ENCODE assay signal across 22 cellular contexts in genomic region chr12:49305762-49306161, GRCh38. TPM values are rescaled to one million over a fixed set of nuclear protein-coding genes. Genes with fewer than 3 reads are reported as not detected.
DNase-seq lines count a peak whose midpoint lies in the region; ATAC-seq and TF ChIP-seq lines count a peak whose summit lies in the region.
"Had no signal": no experiment of that assay in that cellular context is flagged by ENCODE, and none has a peak within 500 bp of the region (broad histone marks: within the 10 kb centered on the region; RNA-seq: fewer than 3 reads in every experiment).

No MANE protein-coding gene starts in this region.

- no peaks in the 10 kb centered on the region for H4K20me1 ChIP-seq in Karpas-422 (ENCODE audit: insufficient read depth, low read depth, low read length)
- no peaks in the 10 kb centered on the region for H4K20me1 ChIP-seq in PC-3 (ENCODE audit: low read length)
- H4K20me1 ChIP-seq: BLaER1 treated with 17β-estradiol and CSF1 and Interleukin-3, amounts not matched to agents 10 nM and 100 nM had no signal

- H3K27me3 Mint-ChIP-seq in naive thymus-derived CD8-positive, alpha-beta T cell: peaks cover 27 to 73% (median 37%) of the 10 kb centered on the region in 5 donors

- peaks cover 4% of the 10 kb centered on the region; the same call in 1 of the 2 replicates for H3K4me1 ChIP-seq in Karpas-422 (ENCODE audit: low read length)
- no peaks in the 10 kb centered on the region for H3K4me1 ChIP-seq in PC-3 (ENCODE audit: insufficient read depth, low read length)

- no peak for ATAC-seq in PC-3
- peak; percentile 44 for ATAC-seq in left colon
- ATAC-seq in naive thymus-derived CD8-positive, alpha-beta T cell: no peak
- ATAC-seq: A549, GM12878, GM23338, HCT116 had no signal

- CTCF ChIA-PET in PC-3 (lab: Charles Lee): no interaction called here

- H3K9me2 ChIP-seq in Karpas-422 (replicated peaks; ENCODE audit: insufficient read depth, low read length): no peaks in the 10 kb centered on the region
- no peaks in the 10 kb centered on the region for H3K9me2 ChIP-seq in PC-3 (replicated peaks; ENCODE audit: low read length)

- no peaks in the 10 kb centered on the region for H3K36me3 Mint-ChIP-seq in naive thymus-derived CD8-positive, alpha-beta T cell
- H3K36me3 Mint-ChIP-seq: CD14-positive monocyte; CD8-positive, alpha-beta memory T cell had no signal

- H3K79me2 ChIP-seq in Karpas-422 (ENCODE audit: low read length): no peaks in the 10 kb centered on the region
- H3K79me2 ChIP-seq in PC-3 (ENCODE audit: low read length): no peaks in the 10 kb centered on the region

- H3K9me3 ChIP-seq in Karpas-422 (ENCODE audit: low read length): no peaks in the 10 kb centered on the region
- no peaks in the 10 kb centered on the region for H3K9me3 ChIP-seq in PC-3 (ENCODE audit: low read length)
- H3K9me3 ChIP-seq: A549; BE2C; BLaER1 treated with 17β-estradiol and CSF1 and Interleukin-3, amounts not matched to agents 10 nM and 100 nM had no signal

- intact Hi-C loops in PC-3 (cut with micrococcal nuclease): no loop called here
- intact Hi-C loops in left colon (cut with DNase I, micrococcal nuclease): no loop called here

- DNase-seq in Karpas-422 (no peak), PC-3 (no peak), left colon (no peak), NCI-H82 (lab: John Stamatoyannopoulos, UW) (no peak), NCI-H1436 (lab: John Stamatoyannopoulos, UW) (no peak)
- DNase-seq in naive thymus-derived CD8-positive, alpha-beta T cell: no peak
- DNase-seq: 8988T; ACHN; BE2C; CD4-positive, alpha-beta T cell; CD8-positive, alpha-beta memory T cell; DMS 273 treated with DMSO at 0.1 percent for 48 hours; DMS79; EL; GDM1; H9 had no signal

- no peak overlapping the region for H3K27ac ChIP-seq in Karpas-422 (ENCODE audit: low read length)
- no peak overlapping the region for H3K27ac ChIP-seq in PC-3 (ENCODE audit: low read length)
- H3K27ac ChIP-seq: A549; BLaER1 treated with 17β-estradiol and CSF1 and Interleukin-3, amounts not matched to agents 10 nM and 100 nM had no signal

- no peak for TF ChIP-seq CTCF in PC-3 (conservative IDR thresholded peaks at IDR 0.05; ENCODE audit: low read depth, low read length)

- H3K27ac Mint-ChIP-seq in naive thymus-derived CD8-positive, alpha-beta T cell: no peak overlapping the region
- H3K27ac Mint-ChIP-seq: CD4-positive, alpha-beta T cell; CD8-positive, alpha-beta memory T cell; GM23338; H9 had no signal

- no peaks in the 10 kb centered on the region for H3K9me3 Mint-ChIP-seq in naive thymus-derived CD8-positive, alpha-beta T cell
- H3K9me3 Mint-ChIP-seq: CD4-positive, alpha-beta T cell; CD8-positive, alpha-beta memory T cell; GM23338; H9 had no signal

- H3K4me3 Mint-ChIP-seq in naive thymus-derived CD8-positive, alpha-beta T cell: no peak overlapping the region
- H3K4me3 Mint-ChIP-seq: CD14-positive monocyte; CD4-positive, alpha-beta T cell; CD8-positive, alpha-beta memory T cell; GM23338; H9 had no signal

- no TSS peak for BruUV-seq in PC-3 (replicated peaks; lab: Mats Ljungman, UMichigan)

- no peaks in the 10 kb centered on the region for H3K4me1 Mint-ChIP-seq in naive thymus-derived CD8-positive, alpha-beta T cell
- H3K4me1 Mint-ChIP-seq: GM23338, H9 had no signal

- H3K4me3 ChIP-seq in Karpas-422 (ENCODE audit: low read length) (no peak overlapping the region), PC-3 (ENCODE audit: low read length) (no peak overlapping the region)
- H3K4me3 ChIP-seq: A549; BLaER1 treated with 17β-estradiol and CSF1 and Interleukin-3, amounts not matched to agents 10 nM and 100 nM; GM12878; GM23338 had no signal

- peak overlapping the region; percentile 26; the same call in 1 of the 2 replicates for H2AFZ ChIP-seq in Karpas-422 (ENCODE audit: low read length)
- H2AFZ ChIP-seq in PC-3 (ENCODE audit: low read length): peak overlapping the region; percentile 29
- H2AFZ ChIP-seq: GM23338 had no signal

- H3K9ac ChIP-seq in Karpas-422 (ENCODE audit: low read length) (no peak overlapping the region), PC-3 (ENCODE audit: low read length) (no peak overlapping the region)
- H3K9ac ChIP-seq: BLaER1 treated with 17β-estradiol and CSF1 and Interleukin-3, amounts not matched to agents 10 nM and 100 nM had no signal

- POLR2A ChIA-PET in PC-3 (lab: Charles Lee; ENCODE audit: unreplicated experiment): no interaction called here
- POLR2A ChIA-PET in naive thymus-derived CD8-positive, alpha-beta T cell (lab: Charles Lee): no interaction called here

- H3K27me3 ChIP-seq in Karpas-422 (ENCODE audit: low read length) (no peaks in the 10 kb centered on the region), PC-3 (ENCODE audit: low read length) (no peaks in the 10 kb centered on the region)
- H3K27me3 ChIP-seq: BE2C had no signal

- H3K4me2 ChIP-seq in Karpas-422 (ENCODE audit: low read depth, low read length, poor library complexity, severe bottlenecking): no peak overlapping the region
- no peak overlapping the region for H3K4me2 ChIP-seq in PC-3 (ENCODE audit: low read length)
- H3K4me2 ChIP-seq: A549, GM23338 had no signal

- H3F3A ChIP-seq in PC-3 (ENCODE audit: low read length, unreplicated experiment): no peaks in the 10 kb centered on the region

- H3K36me3 ChIP-seq in Karpas-422 (ENCODE audit: insufficient read depth, low read length): no peaks in the 10 kb centered on the region
- H3K36me3 ChIP-seq in PC-3 (ENCODE audit: low read depth, low read length): no peaks in the 10 kb centered on the region
- H3K36me3 ChIP-seq: BE2C; BLaER1 treated with 17β-estradiol and CSF1 and Interleukin-3, amounts not matched to agents 10 nM and 100 nM had no signal

RNA-seq across cellular contexts. Expression of gene PRPH, which starts 10.8 kb away (rescaled TPM):
- total RNA-seq in Karpas-422 (2014; rRNA removed; shearing (Covaris generic); ENCODE audit: low replicate concordance): 0.52 TPM in 1 of 2 replicates, not detected in the other
- 0.15 TPM in 1 of 2 replicates, not detected in the other for total RNA-seq in PC-3 (2014; rRNA removed)
- total RNA-seq in left colon: 10 to 100 TPM in 1 of 2 donors, 1 to 10 TPM in 1; 5.5 to 14.3 TPM
- total RNA-seq in naive thymus-derived CD8-positive, alpha-beta T cell: not detected
- not detected for polyA plus RNA-seq in naive thymus-derived CD8-positive, alpha-beta T cell
- total RNA-seq: CD8-positive, alpha-beta memory T cell had no signal
- polyA plus RNA-seq: CD14-positive monocyte; CD8-positive, alpha-beta memory T cell had no signal

RNA-seq across cellular contexts. Expression of gene TROAP, which starts 17.3 kb away (rescaled TPM):
- total RNA-seq in Karpas-422 (2014; rRNA removed; shearing (Covaris generic); ENCODE audit: low replicate concordance): 20.2 and 58.2 TPM in 2 replicates
- total RNA-seq in PC-3 (2014; rRNA removed) (99.2 and 103 TPM in 2 replicates), left colon (10 to 100 TPM in 1 of 2 donors, 1 to 10 TPM in 1; 4.9 to 12.4 TPM)
- 1 to 10 TPM in 1 of 2 experiments, under 1 TPM in 1; 0.62 to 1.7 TPM for total RNA-seq in naive thymus-derived CD8-positive, alpha-beta T cell
- under 1 TPM in 1 of 3 donors, not detected in 2; 0.24 TPM for polyA plus RNA-seq in naive thymus-derived CD8-positive, alpha-beta T cell
- polyA plus RNA-seq: CD14-positive monocyte had no signal

RNA-seq across cellular contexts. Expression of gene C1QL4, which starts 31.2 kb away (rescaled TPM):
- total RNA-seq in Karpas-422 (2014; rRNA removed; shearing (Covaris generic); ENCODE audit: low replicate concordance): not detected in 2 replicates
- 5.3 and 6.9 TPM in 2 replicates for total RNA-seq in PC-3 (2014; rRNA removed)
- total RNA-seq in left colon: not detected
- total RNA-seq in naive thymus-derived CD8-positive, alpha-beta T cell: not detected
- not detected for polyA plus RNA-seq in naive thymus-derived CD8-positive, alpha-beta T cell
- total RNA-seq: CD4-positive, alpha-beta T cell; CD8-positive, alpha-beta memory T cell; GM12878; GM23338 had no signal
- polyA plus RNA-seq: CD14-positive monocyte; CD8-positive, alpha-beta memory T cell; GM23338 had no signal

RNA-seq across cellular contexts. Expression of gene TUBA1C, which starts 40.9 kb away (rescaled TPM):
- total RNA-seq in Karpas-422 (2014; rRNA removed; shearing (Covaris generic); ENCODE audit: low replicate concordance): 90.0 and 132 TPM in 2 replicates
- total RNA-seq in PC-3 (2014; rRNA removed) (1,285 and 1,376 TPM in 2 replicates), left colon (100 to 1,000 TPM; 260 to 267 TPM)
- 10 to 100 TPM; 22.7 to 23.5 TPM for total RNA-seq in naive thymus-derived CD8-positive, alpha-beta T cell
- 10 to 100 TPM; 17.5 to 25.4 (median 24.3) TPM for polyA plus RNA-seq in naive thymus-derived CD8-positive, alpha-beta T cell

RNA-seq across cellular contexts. Expression of gene DNAJC22, which starts 40.9 kb away (rescaled TPM):
- total RNA-seq in Karpas-422 (2014; rRNA removed; shearing (Covaris generic); ENCODE audit: low replicate concordance): not detected in 2 replicates
- total RNA-seq in PC-3 (2014; rRNA removed): 12.9 and 16.8 TPM in 2 replicates
- total RNA-seq in left colon: 10 to 100 TPM; 40.2 to 45.6 TPM
- total RNA-seq in naive thymus-derived CD8-positive, alpha-beta T cell: not detected
- not detected for polyA plus RNA-seq in naive thymus-derived CD8-positive, alpha-beta T cell
- total RNA-seq: CD4-positive, alpha-beta T cell; CD8-positive, alpha-beta memory T cell had no signal
- polyA plus RNA-seq: CD14-positive monocyte; CD8-positive, alpha-beta memory T cell; GM23338 had no signal
